ENCODE assay signal across 9 cellular contexts in genomic region chr2:41933585-41934322, GRCh38.
DNase-seq lines count a peak whose midpoint lies in the region; ATAC-seq and TF ChIP-seq lines count a peak whose summit lies in the region.
"Had no signal": no experiment of that assay in that cellular context is flagged by ENCODE, and none has a peak within 500 bp of the region (broad histone marks: within the 10 kb centered on the region; RNA-seq: fewer than 3 reads in every experiment).

No MANE protein-coding gene starts in this region.

- TF ChIP-seq CTCF in WI38 (IDR thresholded peaks at IDR 0.05; ENCODE audit: low read depth, low read length), result no peak
- TF ChIP-seq CTCF in heart left ventricle (IDR thresholded peaks at IDR 0.05), result no peak

- H3K4me2 ChIP-seq in skeletal muscle satellite cell (ENCODE audit: low read length), result peak overlapping the region; percentile 60

- WGBS in heart left ventricle, 4 donors, result 74 to 84% (median 80%) methylated on average over 8 of the region's 8 CpGs

- intact Hi-C loops in heart left ventricle (cut with DNase I), result loop anchor here in 5 of 10 donors (5.0 kb wide), 2 partner anchors 34 to 114 kb away; partner anchors contain the start of gene PKDCC (in 4 of the 5)

- H3K4me3 ChIP-seq in WI38 (ENCODE audit: low read depth, low read length) (peak overlapping the region; percentile 33), heart left ventricle (no peak overlapping the region), skeletal muscle satellite cell (ENCODE audit: low read length) (peak overlapping the region; percentile 6)

- ATAC-seq in heart left ventricle (peak in 3 of 4 donors; percentile 12 to 53 (median 20)), HG02759 (IDR thresholded peaks at IDR 0.05; ENCODE audit: unreplicated experiment) (no peak), HG03439 (IDR thresholded peaks at IDR 0.05; ENCODE audit: unreplicated experiment) (no peak)

- H3K27me3 ChIP-seq in heart left ventricle, result no peaks in the 10 kb centered on the region
- no peaks in the 10 kb centered on the region for H3K27me3 ChIP-seq in skeletal muscle satellite cell (ENCODE audit: control insufficient read depth, insufficient read depth, low read length)

- no peak overlapping the region for H3K9ac ChIP-seq in skeletal muscle satellite cell (ENCODE audit: low read depth, low read length)

- no peaks in the 10 kb centered on the region for H3K9me3 ChIP-seq in heart left ventricle
- no peaks in the 10 kb centered on the region for H3K9me3 ChIP-seq in skeletal muscle satellite cell (replicated peaks; ENCODE audit: low read length)

- peaks cover 0 to 64% (median 34%) of the 10 kb centered on the region in 12 donors for H3K4me1 ChIP-seq in heart left ventricle
- H3K4me1 ChIP-seq in skeletal muscle satellite cell (ENCODE audit: control insufficient read depth, insufficient read depth, low read length), result peaks cover 40% of the 10 kb centered on the region

- H3K36me3 ChIP-seq in heart left ventricle (no peaks in the 10 kb centered on the region), skeletal muscle satellite cell (ENCODE audit: insufficient read depth, low read length) (no peaks in the 10 kb centered on the region)

- peak overlapping the region; percentile 12 to 78 (median 61) for H3K27ac ChIP-seq in heart left ventricle

- DNase-seq in GM04503 (ENCODE audit: low read depth), result peak; percentile 92
- DNase-seq in heart left ventricle, result no peak
- DNase-seq in DMS53 (lab: John Stamatoyannopoulos, UW), result no peak
- DNase-seq in NCI-H526 (lab: John Stamatoyannopoulos, UW), result no peak
- DNase-seq: activated naive CD8-positive, alpha-beta T cell treated with anti-CD3 and anti-CD28 coated beads, Interleukin-2, amount 10 ng/mL, durations not matched to agents 7 days and 5 days had no signal

- no peak for TF ChIP-seq POLR2A in heart left ventricle (IDR thresholded peaks at IDR 0.05)

Comparison
In these comparisons a context has a peak if more than half of its experiments do, and no peak if none do; other contexts are left out.
1. H3K4me3 ChIP-seq: peak in WI38 (single experiment) and skeletal muscle satellite cell (single experiment); none in heart left ventricle (0 of 12).
2. ATAC-seq: peak in heart left ventricle (3 of 4); none in HG02759 (single experiment) and HG03439 (single experiment).